In the genomic region with DNA sequence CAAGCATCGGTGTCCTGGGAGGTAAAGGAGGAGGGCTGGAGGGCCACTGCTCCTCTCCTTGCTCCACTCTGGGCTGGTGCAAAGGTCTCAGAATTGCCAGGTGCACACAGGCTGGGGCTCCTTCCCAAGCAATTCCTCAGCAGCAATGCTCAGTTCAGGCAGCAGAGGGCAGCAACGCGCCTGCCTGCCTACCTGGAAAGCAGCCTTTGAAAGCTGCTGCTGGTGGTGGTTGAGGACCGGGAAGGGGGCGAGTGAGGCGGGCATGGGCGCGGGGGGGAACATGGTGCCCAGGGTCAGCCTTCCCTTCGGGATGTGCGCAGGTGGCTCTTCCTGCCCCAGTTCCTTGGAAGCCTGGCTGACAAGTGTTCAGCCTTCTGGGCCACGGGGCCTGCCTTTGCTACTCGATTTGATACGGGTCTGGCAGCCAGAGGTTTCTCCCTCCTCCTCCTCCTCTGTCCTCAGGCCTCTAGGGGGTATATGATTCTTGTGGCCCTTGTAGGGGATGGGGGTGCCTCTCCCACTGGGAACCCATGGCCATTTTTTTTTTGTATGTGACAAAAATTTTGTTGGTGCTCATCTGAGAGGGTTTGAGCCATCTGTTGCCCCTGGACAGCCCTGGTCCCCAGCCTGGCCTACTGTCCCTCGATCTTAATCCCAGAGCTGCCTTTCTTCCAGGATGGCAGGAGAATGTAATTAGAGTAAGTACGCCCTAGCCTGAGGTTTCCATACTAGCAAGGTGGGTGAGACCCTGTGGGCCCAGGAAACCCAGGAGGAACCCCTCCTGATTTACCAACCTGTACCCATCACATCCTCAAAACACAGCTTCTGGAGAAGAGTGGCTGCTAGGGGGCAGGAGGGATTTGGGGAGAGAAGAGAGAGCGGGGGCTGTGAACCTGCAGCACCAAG, we compare ENCODE assay signal across 8 cellular contexts.
DNase-seq lines count a peak whose midpoint lies in the region; ATAC-seq and TF ChIP-seq lines count a peak whose summit lies in the region.

No MANE protein-coding gene starts in this region.

- no peak for ATAC-seq in GM18502 (IDR thresholded peaks at IDR 0.05; ENCODE audit: poor library complexity, unreplicated experiment)

- H3K27ac ChIP-seq in HUES48 (ENCODE audit: low read depth, low read length): peak overlapping the region; percentile 36

- H3K4me3 ChIP-seq in GM12875 (ENCODE audit: low read depth, low read length): no peak overlapping the region
- peak overlapping the region; percentile 33; the same call in 1 of the 2 replicates for H3K4me3 ChIP-seq in HUES48 (ENCODE audit: low read depth, low read length)

- H3K27me3 ChIP-seq in HUES48 (ENCODE audit: control insufficient read depth, insufficient read depth, low read length): no peaks in the 10 kb centered on the region

- DNase-seq in NOMO-1 treated with dmso at 0.1 percent for 144 hours (lab: John Stamatoyannopoulos, UW; ENCODE audit: unreplicated experiment) (peak; percentile 6), epidermal melanocyte (ENCODE audit: insufficient read length, low spot score) (peak; percentile 82), middle frontal gyrus (ENCODE audit: extremely low spot score, low spot score) (peak; percentile 86)
- peak; percentile 77 for DNase-seq in activated CD8-positive, alpha-beta memory T cell treated with anti-CD3 and anti-CD28 coated beads, Interleukin-2, amount 50 U/mL, for 4 hours
- peak; percentile 61 for DNase-seq in stimulated activated CD8-positive, alpha-beta memory T cell treated with anti-CD3 and anti-CD28 coated beads, Interleukin-4, amount 100 ng/mL, for 24 hours (ENCODE audit: low read depth)

- no peak overlapping the region for H3K9ac ChIP-seq in HUES48 (ENCODE audit: low read depth, low read length)

- peak; percentile 96 for TF ChIP-seq CTCF in GM12875 (IDR thresholded peaks at IDR 0.05; ENCODE audit: borderline replicate concordance, insufficient read depth, low read depth, low read length)

- peaks cover 27% of the 10 kb centered on the region for H3K4me1 ChIP-seq in HUES48 (ENCODE audit: control insufficient read depth, insufficient read depth, low read length)

- H3K9me3 ChIP-seq in HUES48 (ENCODE audit: control insufficient read depth, insufficient read depth, low read length): no peaks in the 10 kb centered on the region

- H3K36me3 ChIP-seq in HUES48 (ENCODE audit: control insufficient read depth, insufficient read depth, low read length): peaks cover 19% of the 10 kb centered on the region

Comparison
In these comparisons a context has a peak if more than half of its experiments do, and no peak if none do; other contexts are left out.
1. DNase-seq: peak in every context shown above with its lines; median percentile 86 in middle frontal gyrus; 82 in epidermal melanocyte; 77 in activated CD8-positive, alpha-beta memory T cell treated with anti-CD3 and anti-CD28 coated beads, Interleukin-2, amount 50 U/mL, for 4 hours; 61 in stimulated activated CD8-positive, alpha-beta memory T cell treated with anti-CD3 and anti-CD28 coated beads, Interleukin-4, amount 100 ng/mL, for 24 hours; 6 in NOMO-1 treated with dmso at 0.1 percent for 144 hours.